14 cellular contexts compared by ENCODE assay signal in the genomic region with DNA sequence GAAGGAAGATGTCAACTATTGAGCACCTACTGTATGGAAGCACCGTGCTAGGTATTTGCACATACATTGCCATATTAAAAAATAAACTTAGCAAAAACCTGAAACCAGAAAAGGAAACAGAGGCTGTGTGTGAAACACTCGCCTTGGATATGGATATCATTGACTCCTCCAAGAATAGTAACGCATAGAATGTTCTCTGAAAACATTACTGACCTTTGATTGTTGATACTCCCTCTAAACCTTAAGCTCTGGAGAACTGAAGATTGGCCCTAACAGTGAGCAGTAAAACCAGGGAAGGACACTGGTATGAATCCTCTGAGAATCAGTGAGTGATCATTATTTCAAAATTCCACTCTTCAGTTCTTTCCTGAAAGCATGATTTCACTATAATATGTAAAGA.
"Had no signal": no experiment of that assay in that cellular context is flagged by ENCODE, and none has a peak within 500 bp of the region (broad histone marks: within the 10 kb centered on the region; RNA-seq: fewer than 3 reads in every experiment).

No MANE protein-coding gene starts in this region.

- H3K27ac ChIP-seq: hepatocyte, left lung, psoas muscle, thyroid gland, vagina had no signal

- H3K4me1 ChIP-seq: left lung, psoas muscle, thyroid gland, vagina had no signal

- H3K4me2 ChIP-seq: hepatocyte had no signal

- H3K27me3 ChIP-seq: hepatocyte, left lung, thyroid gland, vagina had no signal

- H3K4me3 ChIP-seq: hepatocyte, left lung, psoas muscle, thyroid gland, vagina had no signal

- H3K36me3 Mint-ChIP-seq: activated naive CD8-positive, alpha-beta T cell had no signal

- H3K4me3 Mint-ChIP-seq: activated CD4-positive, alpha-beta T cell treated with anti-CD3 and anti-CD28 coated beads, Interleukin-2, amount 10 ng/mL, durations not matched to agents 7 days and 5 days; activated naive CD8-positive, alpha-beta T cell; nephron progenitor cell had no signal

- H3K27me3 Mint-ChIP-seq: activated CD4-positive, alpha-beta T cell treated with anti-CD3 and anti-CD28 coated beads, Interleukin-2, amount 10 ng/mL, durations not matched to agents 7 days and 5 days had no signal

- DNase-seq: activated CD4-positive, alpha-beta T cell treated with anti-CD3 and anti-CD28 coated beads, Interleukin-2, amount 10 ng/mL, durations not matched to agents 7 days and 5 days; activated gamma-delta T cell treated with Interleukin-2 at 50 U/mL for 16 hours; anterior cingulate cortex; left lung; nephron progenitor cell; stimulated activated CD4-positive, alpha-beta T cell treated with anti-CD3 and anti-CD28 coated beads, Interleukin-1b, Interleukin-23, amount 100 ng/mL, for 48 hours; thyroid gland had no signal

- H2AFZ ChIP-seq: hepatocyte had no signal

- H3K9me3 Mint-ChIP-seq: activated CD4-positive, alpha-beta T cell treated with anti-CD3 and anti-CD28 coated beads, Interleukin-2, amount 10 ng/mL, durations not matched to agents 7 days and 5 days had no signal

- FAIRE-seq: endometrium had no signal

- H3K4me1 Mint-ChIP-seq: activated CD4-positive, alpha-beta T cell treated with anti-CD3 and anti-CD28 coated beads, Interleukin-2, amount 10 ng/mL, durations not matched to agents 7 days and 5 days; nephron progenitor cell had no signal

- H3K79me2 ChIP-seq: hepatocyte had no signal

- ATAC-seq: esophagus mucosa, left lung, sciatic nerve had no signal

- H3K36me3 ChIP-seq: left lung, thyroid gland, vagina had no signal

- H3K27ac Mint-ChIP-seq: activated CD4-positive, alpha-beta T cell treated with anti-CD3 and anti-CD28 coated beads, Interleukin-2, amount 10 ng/mL, durations not matched to agents 7 days and 5 days; activated naive CD8-positive, alpha-beta T cell; nephron progenitor cell had no signal

- H3K9me3 ChIP-seq: psoas muscle, thyroid gland, vagina had no signal
